29 cellular contexts compared by ENCODE assay signal in genomic region chr4:12961713-12962112, GRCh38.
DNase-seq lines count a peak whose midpoint lies in the region; ATAC-seq, FAIRE-seq and TF ChIP-seq lines count a peak whose summit lies in the region.
"Had no signal": no experiment of that assay in that cellular context is flagged by ENCODE, and none has a peak within 500 bp of the region (broad histone marks: within the 10 kb centered on the region; RNA-seq: fewer than 3 reads in every experiment).

No MANE protein-coding gene starts in this region.

- H3K79me2 ChIP-seq in HepG2 (ENCODE audit: insufficient read depth, low read length), result no peaks in the 10 kb centered on the region

- peaks cover 66% of the 10 kb centered on the region for H3K4me1 ChIP-seq in HepG2 (ENCODE audit: insufficient read depth, low read length)
- H3K4me1 ChIP-seq in right lobe of liver, result peaks cover 0 to 28% (median 4%) of the 10 kb centered on the region in 4 donors
- H3K4me1 ChIP-seq: A549; BE2C; BLaER1; BLaER1 treated with 17β-estradiol and CSF1 and Interleukin-3, amounts not matched to agents 10 nM and 100 nM; Caco-2 had no signal

- no peak overlapping the region for H3K4me2 ChIP-seq in HepG2 (ENCODE audit: low read depth, low read length)
- H3K4me2 ChIP-seq: A549; BLaER1; BLaER1 treated with 17β-estradiol and CSF1 and Interleukin-3, amounts not matched to agents 10 nM and 100 nM had no signal

- H3K27ac ChIP-seq in HepG2 (ENCODE audit: extremely low read length, insufficient read depth, low read length), result no peak overlapping the region
- no peak overlapping the region for H3K27ac ChIP-seq in right lobe of liver
- H3K27ac ChIP-seq: 22Rv1; A549; BLaER1; BLaER1 treated with 17β-estradiol and CSF1 and Interleukin-3, amounts not matched to agents 10 nM and 100 nM; C4-2B had no signal

- TF ChIP-seq POLR2A in HepG2 (IDR thresholded peaks at IDR 0.05; ENCODE audit: insufficient read depth in 1 of 2, low read depth in 2 of 2, low read length in 2 of 2) (no peak), right lobe of liver (IDR thresholded peaks at IDR 0.05) (no peak)

- TF ChIP-seq CTCF in HepG2 (CRISPR knock-in tag; IDR thresholded peaks at IDR 0.05), result no peak
- no peak for TF ChIP-seq CTCF in right lobe of liver (IDR thresholded peaks at IDR 0.05)

- no peaks in the 10 kb centered on the region for H3K9me3 ChIP-seq in HepG2 (ENCODE audit: low read length)
- H3K9me3 ChIP-seq in right lobe of liver, result no peaks in the 10 kb centered on the region
- H3K9me3 ChIP-seq: A549; BE2C; BLaER1; BLaER1 treated with 17β-estradiol and CSF1 and Interleukin-3, amounts not matched to agents 10 nM and 100 nM; Caco-2 had no signal

- no peak for FAIRE-seq in HepG2 (lab: Jason Lieb, UNC)
- FAIRE-seq: A204.1, A549, D721Med had no signal

- no peaks in the 10 kb centered on the region for H4K20me1 ChIP-seq in HepG2 (ENCODE audit: insufficient read depth, low read length)
- H4K20me1 ChIP-seq: BLaER1; BLaER1 treated with 17β-estradiol and CSF1 and Interleukin-3, amounts not matched to agents 10 nM and 100 nM had no signal

- intact Hi-C loops in HepG2 (cut with micrococcal nuclease; ENCODE audit: unreplicated experiment), result no loop called here
- intact Hi-C loops in right lobe of liver (cut with DNase I), result no loop called here

- DNase-seq in HepG2 (ENCODE audit: low spot score), result no peak
- no peak for DNase-seq in right lobe of liver
- DNase-seq: 8988T; ACHN; AML-193; BE2C; C1 segment of cervical spinal cord; Caco-2; Calu3; CD4-positive, alpha-beta memory T cell; CD4-positive, alpha-beta T cell; CD4-positive, CD25-positive, alpha-beta regulatory T cell; CD8-positive, alpha-beta memory T cell; CD8-positive, alpha-beta T cell; COR-L47; DMS 273 treated with DMSO at 0.1 percent for 48 hours; DMS153; DMS53; DMS79; DMS79 treated with DMSO at 0.1 percent for 48 hours; DND-41; EL had no signal

- H3K4me3 ChIP-seq in HepG2 (replicated peaks in 1 of 3; ENCODE audit: insufficient read depth in 1 of 3, low read depth in 2 of 3, low read length in 3 of 3) (no peak overlapping the region), right lobe of liver (no peak overlapping the region)
- H3K4me3 ChIP-seq: A549; BLaER1; BLaER1 treated with 17β-estradiol and CSF1 and Interleukin-3, amounts not matched to agents 10 nM and 100 nM had no signal

- no peaks in the 10 kb centered on the region for H3K36me3 ChIP-seq in HepG2 (replicated peaks in 1 of 2; ENCODE audit: control insufficient read depth in 1 of 2, insufficient read depth in 2 of 2, low read length in 2 of 2)
- H3K36me3 ChIP-seq in right lobe of liver, result no peaks in the 10 kb centered on the region
- H3K36me3 ChIP-seq: BE2C; BLaER1; BLaER1 treated with 17β-estradiol and CSF1 and Interleukin-3, amounts not matched to agents 10 nM and 100 nM had no signal

- H3K27me3 ChIP-seq in HepG2 (ENCODE audit: control insufficient read depth in 1 of 2, insufficient read depth in 2 of 2, low read length in 2 of 2) (no peaks in the 10 kb centered on the region), right lobe of liver (no peaks in the 10 kb centered on the region)
- H3K27me3 ChIP-seq: BE2C; BLaER1; BLaER1 treated with 17β-estradiol and CSF1 and Interleukin-3, amounts not matched to agents 10 nM and 100 nM had no signal

- no peak for TF ChIP-seq RAD21 in HepG2 (CRISPR knock-in tag; IDR thresholded peaks at IDR 0.05)

- POLR2A ChIA-PET in HepG2 (lab: Yijun Ruan, JAX), result no interaction called here

- CTCF ChIA-PET in HepG2 (lab: Yijun Ruan, JAX; ENCODE audit: low intra/inter-chr PET ratio, low total read pairs), result no interaction called here

- ATAC-seq in HepG2, result peak; percentile 51; the same call in 1 of the 3 replicates
- no peak for ATAC-seq in right lobe of liver
- ATAC-seq: A549; CD8-positive, alpha-beta T cell had no signal

- in situ Hi-C loops in HepG2 (cut with HindIII; ENCODE audit: extremely low pct_ligation_motif_present, low pct_unique_long_range_greater_than_20kb), result no loop called here

- no peak overlapping the region for H3K9ac ChIP-seq in HepG2 (ENCODE audit: insufficient read depth, low read depth, low read length)
- H3K9ac ChIP-seq: BLaER1; BLaER1 treated with 17β-estradiol and CSF1 and Interleukin-3, amounts not matched to agents 10 nM and 100 nM had no signal

- BruUV-seq in HepG2 (replicated peaks; lab: Mats Ljungman, UMichigan), result no TSS peak

- peak in 1 of 2 experiments; percentile 7; a peak in 1 of 4 replicates for TF ChIP-seq EP300 in HepG2 (IDR thresholded peaks at IDR 0.05; ENCODE audit: low read depth in 2 of 2, low read length in 2 of 2)
- no peak for TF ChIP-seq EP300 in HepG2 (CRISPR knock-in tag; IDR thresholded peaks at IDR 0.05; ENCODE audit: borderline replicate concordance)

- 59% methylated on average over 2 of the region's 2 CpGs for WGBS in HepG2 (ENCODE audit: low lambda C conversion rate)
- 53% methylated on average over 2 of the region's 2 CpGs for WGBS in right lobe of liver (ENCODE audit: insufficient coverage, low coverage, low lambda C conversion rate, missing lambda C conversion rate)

- no peak overlapping the region for H2AFZ ChIP-seq in HepG2 (ENCODE audit: low read length)

TF ChIP-seq in HepG2, 621 proteins besides CTCF, POLR2A, EP300 and RAD21 (continues in another document):
- TF ChIP-seq DZIP1 (CRISPR knock-in tag; IDR thresholded peaks at IDR 0.05) (no peak), ETV6 (CRISPR knock-in tag; conservative IDR thresholded peaks at IDR 0.05) (no peak), ONECUT2 (CRISPR knock-in tag; IDR thresholded peaks at IDR 0.05) (no peak), ARID5B (CRISPR knock-in tag; IDR thresholded peaks at IDR 0.05) (peak; percentile 72), DPF2 (CRISPR knock-in tag; IDR thresholded peaks at IDR 0.05; ENCODE audit: borderline replicate concordance, low read depth) (no peak), GABPA (IDR thresholded peaks at IDR 0.05; ENCODE audit: low read depth, low read length) (no peak), GABPA (CRISPR knock-in tag; IDR thresholded peaks at IDR 0.05; ENCODE audit: low read depth) (peak; percentile 29; the same call in 1 of the 2 replicates), ZNF550 (CRISPR knock-in tag; IDR thresholded peaks at IDR 0.05; ENCODE audit: borderline replicate concordance) (no peak), TRIM22 (IDR thresholded peaks at IDR 0.05) (no peak), SRSF9 (IDR thresholded peaks at IDR 0.05; ENCODE audit: borderline replicate concordance, insufficient read depth, low read depth, low read length, poor library complexity, severe bottlenecking) (no peak), NFE2 (CRISPR knock-in tag; IDR thresholded peaks at IDR 0.05) (no peak)
